In the genomic region with DNA sequence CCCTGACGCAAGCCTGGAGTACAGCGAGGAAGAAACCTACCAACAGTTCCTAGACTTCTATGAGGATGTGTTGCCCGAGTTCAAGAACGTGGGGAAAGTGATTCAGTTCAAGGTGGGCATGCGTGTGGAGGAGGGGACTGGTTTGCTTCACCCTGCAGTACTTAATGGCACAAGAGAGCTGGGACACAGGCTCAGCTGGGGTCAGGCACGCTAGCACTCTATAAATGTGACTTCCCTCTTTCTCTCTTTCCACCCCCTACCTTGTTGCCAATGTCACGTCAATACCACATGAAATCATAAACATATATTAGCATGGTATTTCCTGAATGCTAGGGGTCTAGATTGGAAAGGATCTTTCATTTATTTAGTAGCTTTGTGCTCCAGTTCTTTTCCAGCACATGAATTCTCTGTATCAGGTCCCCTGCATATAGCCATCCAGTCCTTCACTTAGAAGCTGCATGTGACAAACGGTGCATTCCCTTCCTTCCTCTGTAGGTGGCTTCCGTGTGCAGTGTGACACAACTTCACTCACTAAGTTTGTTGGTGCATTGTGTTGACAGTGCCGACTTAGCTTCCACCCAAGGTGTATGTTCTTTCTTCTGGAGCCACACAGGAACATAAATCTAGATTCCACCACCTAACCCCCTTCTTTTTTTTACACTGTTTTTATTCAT, we compare ENCODE assay signal across 8 cellular contexts. TPM values are rescaled to one million over a fixed set of nuclear protein-coding genes. Genes with fewer than 3 reads are reported as not detected.
DNase-seq lines count a peak whose midpoint lies in the region; ATAC-seq and TF ChIP-seq lines count a peak whose summit lies in the region.

No MANE protein-coding gene starts in this region.

- peak overlapping the region; percentile 53 for H3K9ac ChIP-seq in Loucy (ENCODE audit: low read depth, low read length, poor library complexity, severe bottlenecking)

- H3K4me1 ChIP-seq in Loucy (ENCODE audit: insufficient read depth, low read length, poor library complexity, severe bottlenecking) (peaks cover 16% of the 10 kb centered on the region), vagina (no peaks in the 10 kb centered on the region)

- no peaks in the 10 kb centered on the region for H3F3A ChIP-seq in Loucy (ENCODE audit: low read depth)

- ATAC-seq in GM21390 (IDR thresholded peaks at IDR 0.05; ENCODE audit: unreplicated experiment): peak; percentile 93
- peak; percentile 62 to 67 for ATAC-seq in activated naive CD4-positive, alpha-beta T cell treated with anti-CD3 and anti-CD28 coated beads, Interleukin-2, amount 50 U/mL, for 72 hours

- H2AFZ ChIP-seq in Loucy (ENCODE audit: low read length): no peak overlapping the region

- DNase-seq in GM10266 (ENCODE audit: extremely low spot score): peak; percentile 31
- peak in 1 of 2 donors; percentile 7 for DNase-seq in activated naive CD4-positive, alpha-beta T cell treated with anti-CD3 and anti-CD28 coated beads, Interleukin-2, amount 50 U/mL, for 72 hours (ENCODE audit: low spot score in 2 of 2)
- no peak for DNase-seq in kidney epithelial cell (ENCODE audit: low read depth)
- no peak for DNase-seq in vagina (ENCODE audit: extremely low spot score in 2 of 2)
- no peak for DNase-seq in stimulated activated naive CD4-positive, alpha-beta T cell treated with Interleukin-2 at 50 U/mL for 16 hours (lab: John Stamatoyannopoulos, UW)
- DNase-seq in NCI-H510A (lab: John Stamatoyannopoulos, UW): no peak

- H3K27ac ChIP-seq in vagina: no peak overlapping the region

- TF ChIP-seq CTCF in GM10266 (IDR thresholded peaks at IDR 0.05; ENCODE audit: control insufficient read depth, insufficient read depth, low read depth, missing control alignments) (peak; percentile 43), Loucy (conservative IDR thresholded peaks at IDR 0.05; ENCODE audit: low read length) (peak; percentile 62), kidney epithelial cell (IDR thresholded peaks at IDR 0.05; ENCODE audit: insufficient read depth, low read length, poor library complexity, severe bottlenecking) (peak; percentile 33), vagina (IDR thresholded peaks at IDR 0.05) (no peak)

- H3K4me3 ChIP-seq in Loucy (ENCODE audit: low read length, poor library complexity, severe bottlenecking) (peak overlapping the region; percentile 24), kidney epithelial cell (ENCODE audit: low read depth, low read length) (no peak overlapping the region), vagina (no peak overlapping the region)

- no peaks in the 10 kb centered on the region for H4K20me1 ChIP-seq in Loucy (ENCODE audit: insufficient read depth, low read length, poor library complexity, severe bottlenecking)

- no peaks in the 10 kb centered on the region for H3K9me2 ChIP-seq in Loucy (replicated peaks; ENCODE audit: low read depth, low read length)

- H3K27me3 ChIP-seq in Loucy (ENCODE audit: insufficient read depth, low read length, poor library complexity, severe bottlenecking): no peaks in the 10 kb centered on the region
- no peaks in the 10 kb centered on the region for H3K27me3 ChIP-seq in kidney epithelial cell (ENCODE audit: control insufficient read depth, insufficient read depth, low read length)
- no peaks in the 10 kb centered on the region for H3K27me3 ChIP-seq in vagina

- H3K9me3 ChIP-seq in Loucy (ENCODE audit: insufficient read depth, low read depth, low read length) (no peaks in the 10 kb centered on the region), vagina (no peaks in the 10 kb centered on the region)

- H3K36me3 Mint-ChIP-seq in activated naive CD4-positive, alpha-beta T cell treated with anti-CD3 and anti-CD28 coated beads, Interleukin-2, amount 50 U/mL, for 72 hours: peaks cover 5 to 10% of the 10 kb centered on the region in 2 donors

- intact Hi-C loops in vagina (cut with DNase I): no loop called here

- no peaks in the 10 kb centered on the region for H3K79me2 ChIP-seq in Loucy (ENCODE audit: insufficient read depth, low read length)

- H3K4me2 ChIP-seq in Loucy (ENCODE audit: low read depth, low read length, poor library complexity, severe bottlenecking): peak overlapping the region; percentile 67

- no peaks in the 10 kb centered on the region for H3K9me3 Mint-ChIP-seq in activated naive CD4-positive, alpha-beta T cell treated with anti-CD3 and anti-CD28 coated beads, Interleukin-2, amount 50 U/mL, for 72 hours

- H3K36me3 ChIP-seq in Loucy (ENCODE audit: insufficient read depth, low read length) (peaks cover 28% of the 10 kb centered on the region; the same call in 1 of the 2 replicates), kidney epithelial cell (ENCODE audit: control insufficient read depth, insufficient read depth, low read length) (no peaks in the 10 kb centered on the region), vagina (peaks cover 0 to 52% of the 10 kb centered on the region in 2 donors)

- TF ChIP-seq POLR2A in vagina (IDR thresholded peaks at IDR 0.05): no peak

- H3K27ac Mint-ChIP-seq in activated naive CD4-positive, alpha-beta T cell treated with anti-CD3 and anti-CD28 coated beads, Interleukin-2, amount 50 U/mL, for 72 hours: no peak overlapping the region

RNA-seq across cellular contexts. Expression of a gene that starts 25.6 kb away (rescaled TPM):
- 10 to 100 TPM; 12.3 to 16.9 TPM for total RNA-seq in activated naive CD4-positive, alpha-beta T cell treated with anti-CD3 and anti-CD28 coated beads, Interleukin-2, amount 50 U/mL, for 72 hours
- 6.0 and 7.1 TPM in 2 replicates for total RNA-seq in kidney epithelial cell
- 12.5 TPM for total RNA-seq in vagina

RNA-seq across cellular contexts. Expression of a gene that starts 38.7 kb away (rescaled TPM):
- total RNA-seq in activated naive CD4-positive, alpha-beta T cell treated with anti-CD3 and anti-CD28 coated beads, Interleukin-2, amount 50 U/mL, for 72 hours: 10 to 100 TPM; 21.6 to 23.8 TPM
- total RNA-seq in kidney epithelial cell (46.0 and 50.0 TPM in 2 replicates), vagina (18.9 TPM)

Comparison
In these comparisons a context has a peak if more than half of its experiments do, and no peak if none do; other contexts are left out.
1. CTCF ChIP-seq: peak in GM10266 (single experiment), Loucy (single experiment) and kidney epithelial cell (single experiment); none in vagina (0 of 3).